ENCODE assay signal across 7 cellular contexts in the genomic region with DNA sequence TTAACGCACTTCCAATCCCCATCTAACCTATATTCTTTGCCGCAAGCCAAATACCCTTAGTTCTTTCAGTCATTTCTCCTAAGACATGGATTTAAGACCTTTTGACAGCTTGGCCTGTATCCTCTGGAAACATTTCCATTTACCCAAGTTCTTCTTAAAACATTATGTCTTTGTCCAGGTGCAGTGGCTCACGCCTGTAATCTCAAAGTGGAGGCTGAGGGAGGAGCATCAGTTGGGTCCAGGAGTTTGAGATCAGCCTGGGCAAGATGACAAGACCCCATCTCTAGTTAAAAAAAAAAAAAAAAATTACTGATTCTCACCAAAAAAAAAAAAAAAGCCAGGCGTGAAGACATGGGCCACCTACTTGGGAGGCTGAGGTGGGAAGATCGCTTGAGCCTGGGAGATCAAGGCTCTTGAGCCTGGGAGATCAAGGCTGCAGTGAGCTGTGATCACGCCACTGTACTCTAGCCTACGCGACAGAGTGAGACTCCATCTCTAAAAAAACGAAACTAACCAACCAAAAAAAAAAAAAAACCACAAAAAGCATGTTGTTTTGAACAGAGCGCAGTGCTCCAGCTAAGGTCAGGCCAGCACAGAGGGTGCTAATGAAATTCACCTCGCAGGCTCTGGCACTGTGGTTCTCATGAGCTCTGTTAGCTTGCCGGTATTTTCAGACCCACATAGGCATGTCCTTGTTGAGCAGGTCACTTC. TPM values are rescaled to one million over a fixed set of nuclear protein-coding genes. Genes with fewer than 3 reads are reported as not detected.
DNase-seq lines count a peak whose midpoint lies in the region; ATAC-seq and TF ChIP-seq lines count a peak whose summit lies in the region.

No MANE protein-coding gene starts in this region.

- H3K4me1 ChIP-seq in left ventricle myocardium inferior = peaks cover 27% of the 10 kb centered on the region

- H3K27me3 ChIP-seq in left ventricle myocardium inferior (ENCODE audit: low read depth) (no peaks in the 10 kb centered on the region), H7 (ENCODE audit: control insufficient read depth, insufficient read depth, low read length) (no peaks in the 10 kb centered on the region)

- no peak overlapping the region for H3K4me3 ChIP-seq in left ventricle myocardium inferior
- H3K4me3 ChIP-seq in H7 (ENCODE audit: insufficient read depth, low read depth, low read length) = no peak overlapping the region

- ATAC-seq in GM21447 (IDR thresholded peaks at IDR 0.05; ENCODE audit: unreplicated experiment) = peak; percentile 34
- ATAC-seq in activated T-cell treated with anti-CD3 and anti-CD28 coated beads, Interleukin-2, amount 50 U/mL, for 4 hours = peak; percentile 38 to 46

- no peaks in the 10 kb centered on the region for H3K9me3 Mint-ChIP-seq in activated T-cell treated with anti-CD3 and anti-CD28 coated beads, Interleukin-2, amount 50 U/mL, for 4 hours

- H3K9me3 ChIP-seq in left ventricle myocardium inferior (replicated peaks) = no peaks in the 10 kb centered on the region

- peaks cover 79% of the 10 kb centered on the region for H3K4me1 Mint-ChIP-seq in activated T-cell treated with anti-CD3 and anti-CD28 coated beads, Interleukin-2, amount 50 U/mL, for 4 hours (ENCODE audit: low read depth)

- DNase-seq in MV-4-11 (lab: John Stamatoyannopoulos, UW) (peak; percentile 59), left ventricle myocardium inferior (no peak), H7 (no peak), GM10266 (ENCODE audit: extremely low spot score) (no peak)
- peak; percentile 43 for DNase-seq in activated T-cell treated with anti-CD3 and anti-CD28 coated beads, Interleukin-2, amount 50 U/mL, for 4 hours
- DNase-seq in stimulated activated CD4-positive, alpha-beta T cell treated with anti-CD3 and anti-CD28 coated beads, TNF-alpha, amount 100 ng/mL, for 24 hours (ENCODE audit: low read depth in 3 of 3) = peak in 2 of 3 experiments; percentile 12 to 35

- intact Hi-C loops in left ventricle myocardium inferior (cut with micrococcal nuclease) = no loop called here

- no peaks in the 10 kb centered on the region for H3K36me3 ChIP-seq in left ventricle myocardium inferior
- no peaks in the 10 kb centered on the region for H3K36me3 ChIP-seq in H7 (replicated peaks; ENCODE audit: control insufficient read depth, insufficient read depth, low read length)

- H3K27ac ChIP-seq in left ventricle myocardium inferior (replicated peaks) = peak overlapping the region; percentile 48

- H3K27me3 Mint-ChIP-seq in activated T-cell treated with anti-CD3 and anti-CD28 coated beads, Interleukin-2, amount 50 U/mL, for 4 hours (ENCODE audit: low read depth) = no peaks in the 10 kb centered on the region

- no peaks in the 10 kb centered on the region for H3K36me3 Mint-ChIP-seq in activated T-cell treated with anti-CD3 and anti-CD28 coated beads, Interleukin-2, amount 50 U/mL, for 4 hours (ENCODE audit: insufficient read depth)

- peak overlapping the region; percentile 70 for H3K4me3 Mint-ChIP-seq in activated T-cell treated with anti-CD3 and anti-CD28 coated beads, Interleukin-2, amount 50 U/mL, for 4 hours

- TF ChIP-seq CTCF in left ventricle myocardium inferior (IDR thresholded peaks at IDR 0.05; ENCODE audit: borderline replicate concordance) = no peak
- TF ChIP-seq CTCF in GM10266 (IDR thresholded peaks at IDR 0.05; ENCODE audit: control insufficient read depth, insufficient read depth, low read depth, missing control alignments) = no peak

RNA-seq across cellular contexts. Expression of a gene that starts 36.0 kb away (rescaled TPM):
- total RNA-seq in activated T-cell treated with anti-CD3 and anti-CD28 coated beads, Interleukin-2, amount 50 U/mL, for 4 hours = 1 to 10 TPM; 1.4 to 1.7 (median 1.5) TPM
- total RNA-seq in left ventricle myocardium inferior = 0.74 TPM
- 9.2 and 9.8 TPM in 2 replicates for total RNA-seq in H7 (2014; rRNA removed; shearing (Covaris generic))

RNA-seq across cellular contexts. Expression of a gene that starts 57.8 kb away (rescaled TPM):
- 10 to 100 TPM in 2 of 3 donors, 1 to 10 TPM in 1; 7.8 to 13.6 (median 11.5) TPM for total RNA-seq in activated T-cell treated with anti-CD3 and anti-CD28 coated beads, Interleukin-2, amount 50 U/mL, for 4 hours
- total RNA-seq in left ventricle myocardium inferior = 2.5 TPM
- 13.6 and 19.3 TPM in 2 replicates for total RNA-seq in H7 (2014; rRNA removed; shearing (Covaris generic))

Comparison
In these comparisons a context has a peak if more than half of its experiments do, and no peak if none do; other contexts are left out.
1. DNase-seq: peak in MV-4-11 (single experiment), activated T-cell treated with anti-CD3 and anti-CD28 coated beads, Interleukin-2, amount 50 U/mL, for 4 hours (single experiment) and stimulated activated CD4-positive, alpha-beta T cell treated with anti-CD3 and anti-CD28 coated beads, TNF-alpha, amount 100 ng/mL, for 24 hours (2 of 3); none in left ventricle myocardium inferior (single experiment), H7 (single experiment) and GM10266 (single experiment).